ENCODE assay signal across 22 cellular contexts in the genomic region with DNA sequence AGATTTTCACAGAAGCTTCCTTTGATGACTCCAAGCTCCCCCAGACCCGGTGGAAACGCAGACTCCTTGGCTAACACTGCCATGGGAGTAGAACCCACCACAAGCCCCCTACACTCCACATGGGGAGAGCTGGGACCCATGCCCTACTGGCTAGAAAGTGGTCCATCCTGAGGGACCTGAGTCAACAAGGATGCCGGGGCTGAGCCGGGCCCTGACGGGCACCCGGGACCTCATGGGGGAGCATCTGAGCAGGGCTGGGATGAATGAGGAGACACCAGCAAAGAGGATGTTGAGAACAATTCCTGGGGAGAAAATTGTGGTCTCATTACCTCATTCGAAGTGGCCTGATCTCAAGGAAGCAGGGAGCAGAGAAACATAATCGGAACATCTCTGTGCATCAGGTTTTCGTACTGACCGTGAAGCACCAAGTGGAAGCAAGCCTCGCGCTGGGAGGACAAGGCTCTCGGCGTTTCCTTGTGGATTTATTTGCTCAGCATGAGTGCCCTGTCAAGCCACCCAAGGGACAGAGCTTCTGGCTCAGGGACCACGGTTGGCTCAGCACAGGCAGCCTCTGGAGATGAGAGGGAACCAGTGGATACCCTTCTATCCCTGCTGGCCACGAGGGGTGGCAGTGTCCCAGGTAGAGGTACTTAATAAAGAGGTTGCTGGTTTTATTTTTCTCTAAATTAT.
DNase-seq lines count a peak whose midpoint lies in the region; ATAC-seq, FAIRE-seq and TF ChIP-seq lines count a peak whose summit lies in the region.
"Had no signal": no experiment of that assay in that cellular context is flagged by ENCODE, and none has a peak within 500 bp of the region (broad histone marks: within the 10 kb centered on the region; RNA-seq: fewer than 3 reads in every experiment).

No MANE protein-coding gene starts in this region.

- no peak overlapping the region for H3K23ac ChIP-seq in mesendoderm (ENCODE audit: low read length)

- intact Hi-C loops in cardiac septum (cut with DNase I) (no loop called here), heart right ventricle (cut with DNase I) (no loop called here), kidney (cut with DNase I) (no loop called here), posterior vena cava (cut with DNase I) (no loop called here)

- no peak overlapping the region for H3K18ac ChIP-seq in mesendoderm (ENCODE audit: low read length)

- H3K27ac Mint-ChIP-seq in type B pancreatic cell: no peak overlapping the region
- H3K27ac Mint-ChIP-seq: CD8-positive, alpha-beta memory T cell; IgD-negative memory B cell had no signal

- no peaks in the 10 kb centered on the region for H3K9me3 Mint-ChIP-seq in type B pancreatic cell
- H3K9me3 Mint-ChIP-seq: CD8-positive, alpha-beta memory T cell; IgD-negative memory B cell had no signal

- H3K36me3 Mint-ChIP-seq in type B pancreatic cell: no peaks in the 10 kb centered on the region
- H3K36me3 Mint-ChIP-seq: CD8-positive, alpha-beta memory T cell; IgD-negative memory B cell had no signal

- H3K27ac ChIP-seq in heart right ventricle (no peak overlapping the region), kidney (ENCODE audit: low read depth in 2 of 2, low read length in 2 of 2) (no peak overlapping the region), mesendoderm (ENCODE audit: low read depth, low read length) (no peak overlapping the region)
- H3K27ac ChIP-seq: C4-2B, Peyer's patch had no signal

- no peaks in the 10 kb centered on the region for H3K79me2 ChIP-seq in mesendoderm (ENCODE audit: control insufficient read depth, insufficient read depth, low read length)

- H3K27me3 Mint-ChIP-seq in type B pancreatic cell: peaks cover 11% of the 10 kb centered on the region

- H2BK15ac ChIP-seq in mesendoderm (replicated peaks; ENCODE audit: low read depth): no peak overlapping the region

- no peak overlapping the region for H3K56ac ChIP-seq in mesendoderm (ENCODE audit: low read length)

- no peak for ATAC-seq in heart right ventricle

- H2BK120ac ChIP-seq in mesendoderm (ENCODE audit: low read depth, low read length): no peak overlapping the region

- no peak overlapping the region for H2AK5ac ChIP-seq in mesendoderm (ENCODE audit: low read length)

- no peaks in the 10 kb centered on the region for H3K79me1 ChIP-seq in mesendoderm (ENCODE audit: low read length)

- H4K8ac ChIP-seq in mesendoderm (ENCODE audit: low read depth, low read length): no peak overlapping the region

- H3K4me1 Mint-ChIP-seq in type B pancreatic cell (ENCODE audit: unreplicated experiment): no peaks in the 10 kb centered on the region
- H3K4me1 Mint-ChIP-seq: CD8-positive, alpha-beta memory T cell had no signal

- H3K9ac ChIP-seq in kidney (ENCODE audit: low read length in 2 of 2) (no peak overlapping the region), mesendoderm (ENCODE audit: low read length) (no peak overlapping the region)

- no peak overlapping the region for H4K5ac ChIP-seq in mesendoderm (ENCODE audit: low read length)

- no peak overlapping the region for H2BK5ac ChIP-seq in mesendoderm (ENCODE audit: low read length)

- no peak for FAIRE-seq in kidney (lab: Jason Lieb, UNC)
- no peak for FAIRE-seq in HTR-8/SVneo (lab: Jason Lieb, UNC)
- FAIRE-seq: GM12891 had no signal

- no peak overlapping the region for H3K4me2 ChIP-seq in mesendoderm (ENCODE audit: low read length)

- no peak overlapping the region for H3K4me3 Mint-ChIP-seq in type B pancreatic cell
- H3K4me3 Mint-ChIP-seq: CD8-positive, alpha-beta memory T cell; IgD-negative memory B cell had no signal

- H3K27me3 ChIP-seq in heart right ventricle: peaks cover 0 to 9% (median 0%) of the 10 kb centered on the region in 7 donors
- no peaks in the 10 kb centered on the region for H3K27me3 ChIP-seq in mesendoderm (ENCODE audit: insufficient read depth, low read length, poor library complexity)
- H3K27me3 ChIP-seq: Peyer's patch had no signal

- DNase-seq in cardiac septum (ENCODE audit: low spot score) (peak; percentile 24), heart right ventricle (no peak), kidney (peak; percentile 31), posterior vena cava (ENCODE audit: low spot score) (peak; percentile 52), type B pancreatic cell (ENCODE audit: extremely low spot score, unreplicated experiment) (peak; percentile 52), mesendoderm (no peak), occipital lobe (lab: John Stamatoyannopoulos, UW) (no peak), HTR-8/SVneo (ENCODE audit: insufficient read length, low spot score) (no peak)
- DNase-seq: AML-193; Calu3; CD8-positive, alpha-beta memory T cell; DMS153; NCI-H1105; NCI-H146; NCI-H2029; NCI-H2227 treated with DMSO at 0.1 percent for 48 hours; NCI-H510A had no signal

- H3K9me3 ChIP-seq in heart right ventricle: no peaks in the 10 kb centered on the region
- no peaks in the 10 kb centered on the region for H3K9me3 ChIP-seq in kidney (ENCODE audit: control insufficient read depth in 1 of 2, low read length in 2 of 2)
- H3K9me3 ChIP-seq: HAP-1, Peyer's patch had no signal

- 86 to 87% methylated on average over 16 of the region's 16 CpGs for WGBS in heart right ventricle, 2 donors
- WGBS in mesendoderm (ENCODE audit: extremely low coverage, insufficient coverage, low lambda C conversion rate): no CpG with 5 or more reads among the region's 16 CpGs

- H3K36me3 ChIP-seq in heart right ventricle (no peaks in the 10 kb centered on the region), kidney (ENCODE audit: control insufficient read depth in 1 of 2, insufficient read depth in 2 of 2, low read length in 2 of 2) (no peaks in the 10 kb centered on the region), mesendoderm (ENCODE audit: control insufficient read depth, insufficient read depth, low read length) (no peaks in the 10 kb centered on the region)
- H3K36me3 ChIP-seq: HAP-1, Peyer's patch had no signal

- H3K4me1 ChIP-seq in heart right ventricle: peaks cover 7 to 33% (median 21%) of the 10 kb centered on the region in 9 donors
- no peaks in the 10 kb centered on the region for H3K4me1 ChIP-seq in kidney (ENCODE audit: control insufficient read depth in 1 of 2, insufficient read depth in 1 of 2, low read depth in 1 of 2, low read length in 2 of 2)
- no peaks in the 10 kb centered on the region for H3K4me1 ChIP-seq in mesendoderm (ENCODE audit: control insufficient read depth, low read depth, low read length)
- H3K4me1 ChIP-seq: HAP-1, Peyer's patch had no signal

- TF ChIP-seq CTCF in heart right ventricle (IDR thresholded peaks at IDR 0.05) (no peak), kidney (IDR thresholded peaks at IDR 0.05; ENCODE audit: borderline replicate concordance, extremely low read depth, insufficient read depth) (no peak), type B pancreatic cell (conservative IDR thresholded peaks at IDR 0.05) (no peak)

- H3K4me3 ChIP-seq in heart right ventricle: no peak overlapping the region
- no peak overlapping the region for H3K4me3 ChIP-seq in kidney (ENCODE audit: low read length in 2 of 2)
- H3K4me3 ChIP-seq in mesendoderm (ENCODE audit: low read length): no peak overlapping the region
- H3K4me3 ChIP-seq: HAP-1, Peyer's patch had no signal

- H3K4ac ChIP-seq in mesendoderm (ENCODE audit: low read depth, low read length): no peak overlapping the region

Comparison
In these comparisons a context has a peak if more than half of its experiments do, and no peak if none do; other contexts are left out.
1. DNase-seq: peak in cardiac septum (single experiment), kidney (single experiment), posterior vena cava (single experiment) and type B pancreatic cell (single experiment); none in heart right ventricle (0 of 2), mesendoderm (single experiment), occipital lobe (single experiment) and HTR-8/SVneo (single experiment).